Comparison of ENCODE assay signal across 12 cellular contexts in genomic region chr2:217932661-217933325, GRCh38.
DNase-seq lines count a peak whose midpoint lies in the region; ATAC-seq, FAIRE-seq and TF ChIP-seq lines count a peak whose summit lies in the region.
"Had no signal": no experiment of that assay in that cellular context is flagged by ENCODE, and none has a peak within 500 bp of the region (broad histone marks: within the 10 kb centered on the region; RNA-seq: fewer than 3 reads in every experiment).

No MANE protein-coding gene starts in this region.

- no peaks in the 10 kb centered on the region for H3K36me3 ChIP-seq in astrocyte (ENCODE audit: insufficient read depth, low read length)
- H3K36me3 ChIP-seq in spleen: peaks cover 0 to 10% (median 0%) of the 10 kb centered on the region in 6 donors

- H3K27me3 ChIP-seq in astrocyte (ENCODE audit: insufficient read depth, low read length) (no peaks in the 10 kb centered on the region), spleen (replicated peaks in 1 of 7) (no peaks in the 10 kb centered on the region)
- H3K27me3 ChIP-seq: testis had no signal

- intact Hi-C loops in spleen (cut with DNase I; ENCODE audit: low total_unique reads): no loop called here

- H3K36me3 Mint-ChIP-seq in HFFc6 (ENCODE audit: low read depth): 0 out of 2 replicates have a peak, but pooled peaks cover 6% of the 10 kb centered on the region
- peaks cover 13% of the 10 kb centered on the region for H3K36me3 Mint-ChIP-seq in astrocyte (ENCODE audit: low read depth, unreplicated experiment)
- no peaks in the 10 kb centered on the region for H3K36me3 Mint-ChIP-seq in activated naive CD8-positive, alpha-beta T cell treated with anti-CD3 and anti-CD28 coated beads for 36 hours
- H3K36me3 Mint-ChIP-seq: activated naive CD8-positive, alpha-beta T cell had no signal

- H3K4me3 ChIP-seq in astrocyte (ENCODE audit: insufficient read depth, low read depth, low read length) (no peak overlapping the region), spleen (peak overlapping the region in 2 of 8 donors; percentile 79 to 83)
- H3K4me3 ChIP-seq: testis had no signal

- H3K27ac ChIP-seq in astrocyte (ENCODE audit: low read depth, low read length) (peak overlapping the region; percentile 95), spleen (peak overlapping the region in 6 of 8 donors; percentile 78 to 86 (median 82))

- H3K27ac Mint-ChIP-seq in HFFc6: peak overlapping the region; percentile 91
- H3K27ac Mint-ChIP-seq in astrocyte (ENCODE audit: unreplicated experiment): peak overlapping the region; percentile 98
- H3K27ac Mint-ChIP-seq in activated naive CD8-positive, alpha-beta T cell treated with anti-CD3 and anti-CD28 coated beads for 36 hours: no peak overlapping the region
- H3K27ac Mint-ChIP-seq: activated naive CD8-positive, alpha-beta T cell had no signal

- H3K9me3 Mint-ChIP-seq in HFFc6 (no peaks in the 10 kb centered on the region), astrocyte (ENCODE audit: unreplicated experiment) (no peaks in the 10 kb centered on the region)
- no peaks in the 10 kb centered on the region for H3K9me3 Mint-ChIP-seq in activated naive CD8-positive, alpha-beta T cell treated with anti-CD3 and anti-CD28 coated beads for 36 hours

- peak overlapping the region; percentile 69 for H3K4me2 ChIP-seq in astrocyte (ENCODE audit: low read length)

- H3K27me3 Mint-ChIP-seq in HFFc6 (ENCODE audit: insufficient read depth) (peaks cover 6% of the 10 kb centered on the region), astrocyte (ENCODE audit: low read depth, unreplicated experiment) (no peaks in the 10 kb centered on the region)
- peaks cover 7% of the 10 kb centered on the region for H3K27me3 Mint-ChIP-seq in activated naive CD8-positive, alpha-beta T cell treated with anti-CD3 and anti-CD28 coated beads for 36 hours
- H3K27me3 Mint-ChIP-seq: activated naive CD8-positive, alpha-beta T cell had no signal

- H4K20me1 ChIP-seq in astrocyte (ENCODE audit: insufficient read depth, low read length): peaks cover 3% of the 10 kb centered on the region

- H3K9ac ChIP-seq in astrocyte (ENCODE audit: low read length): peak overlapping the region; percentile 65

- ATAC-seq in HG03469 (IDR thresholded peaks at IDR 0.05; ENCODE audit: unreplicated experiment): no peak

- H3K9me3 ChIP-seq in astrocyte (ENCODE audit: insufficient read depth, low read depth, low read length): no peaks in the 10 kb centered on the region
- H3K9me3 ChIP-seq in spleen: no peaks in the 10 kb centered on the region
- H3K9me3 ChIP-seq: testis had no signal

- H3K4me1 Mint-ChIP-seq in HFFc6 (ENCODE audit: low read depth) (peaks cover 98% of the 10 kb centered on the region), astrocyte (ENCODE audit: low read depth, unreplicated experiment) (peaks cover 85% of the 10 kb centered on the region)
- peaks cover 8% of the 10 kb centered on the region for H3K4me1 Mint-ChIP-seq in activated naive CD8-positive, alpha-beta T cell treated with anti-CD3 and anti-CD28 coated beads for 36 hours

- DNase-seq in HFFc6: no peak
- peak; percentile 64 for DNase-seq in astrocyte (ENCODE audit: low read depth)
- DNase-seq in spleen: no peak
- DNase-seq in effector CD8-positive, alpha-beta T cell (lab: John Stamatoyannopoulos, UW): no peak
- no peak for DNase-seq in SKM-1 treated with dmso at 0.1 percent for 144 hours (lab: John Stamatoyannopoulos, UW; ENCODE audit: unreplicated experiment)
- DNase-seq in activated naive CD8-positive, alpha-beta T cell treated with anti-CD3 and anti-CD28 coated beads for 36 hours: no peak
- DNase-seq: stimulated activated CD4-positive, alpha-beta T cell treated with anti-CD3 and anti-CD28 coated beads, Interleukin-12 subunit alpha, Interleukin-12 subunit beta, amount 100 ng/mL, for 4 hours; testis had no signal

- peaks cover 89% of the 10 kb centered on the region for H3K79me2 ChIP-seq in astrocyte (ENCODE audit: insufficient read depth, low read length)

- H3K4me1 ChIP-seq in astrocyte (ENCODE audit: insufficient read depth, low read length) (peaks cover 97% of the 10 kb centered on the region), spleen (peaks cover 60 to 100% (median 89%) of the 10 kb centered on the region in 6 donors)

- no peak for TF ChIP-seq POLR2A in spleen (IDR thresholded peaks at IDR 0.05)

- TF ChIP-seq CTCF in HFFc6 (IDR thresholded peaks at IDR 0.05) (peak; percentile 72), astrocyte (IDR thresholded peaks at IDR 0.05; ENCODE audit: insufficient read depth, low read depth, low read length) (no peak), spleen (IDR thresholded peaks at IDR 0.05 in 8 of 11, conservative IDR thresholded peaks at IDR 0.05 in 3 of 11) (no peak)

- H3K4me3 Mint-ChIP-seq in HFFc6: peak overlapping the region; percentile 66
- H3K4me3 Mint-ChIP-seq in astrocyte (ENCODE audit: unreplicated experiment): peak overlapping the region; percentile 72
- H3K4me3 Mint-ChIP-seq in activated naive CD8-positive, alpha-beta T cell treated with anti-CD3 and anti-CD28 coated beads for 36 hours: no peak overlapping the region
- H3K4me3 Mint-ChIP-seq: activated naive CD8-positive, alpha-beta T cell had no signal

- 57 to 76% (median 67%) methylated on average over 13 to 18 of the region's 18 CpGs for WGBS in spleen, 5 donors

- no peak overlapping the region for H2AFZ ChIP-seq in astrocyte (ENCODE audit: low read depth, low read length)

- peak; percentile 88 for FAIRE-seq in astrocyte (lab: Jason Lieb, UNC)
- FAIRE-seq in islet of Langerhans (lab: Jason Lieb, UNC): peak; percentile 87
- FAIRE-seq: G401.6 had no signal
